In genomic region chr9:90038778-90039177, GRCh38 we compare ENCODE assay signal across 19 cellular contexts.
A peak's percentile ranks its signal among the peaks of the same experiment; 100 is the strongest.
DNase-seq lines count a peak whose midpoint lies in the region; ATAC-seq and FAIRE-seq lines count a peak whose summit lies in the region.
"Had no signal": no experiment of that assay in that cellular context is flagged by ENCODE, and none has a peak within 500 bp of the region (broad histone marks: within the 10 kb centered on the region; RNA-seq: fewer than 3 reads in every experiment).

No MANE protein-coding gene starts in this region.

- ATAC-seq in GM19035 (IDR thresholded peaks at IDR 0.05; ENCODE audit: unreplicated experiment) (no peak), HG03460 (IDR thresholded peaks at IDR 0.05; ENCODE audit: unreplicated experiment) (no peak)
- ATAC-seq: gastrocnemius medialis; HepG2; left colon; stimulated activated naive B cell treated with anti-CD40 and anti-IgM and Interleukin-4, amounts not matched to agents 10 μg/mL and 1 μg/mL and 100 μg/mL, for 72 hours had no signal

- peak; percentile 95 for DNase-seq in DMS153 treated with DMSO at 0.1 percent for 48 hours (lab: John Stamatoyannopoulos, UW; ENCODE audit: unreplicated experiment)
- DNase-seq in NCI-H1417 treated with DMSO at 0.1 percent for 48 hours (lab: John Stamatoyannopoulos, UW): peak; percentile 96
- DNase-seq in NCI-H345 (lab: John Stamatoyannopoulos, UW): peak; percentile 79
- DNase-seq in OCI-M2 (lab: John Stamatoyannopoulos, UW; ENCODE audit: unreplicated experiment): no peak
- DNase-seq in effector CD4-positive, alpha-beta T cell: no peak
- DNase-seq: activated CD4-positive, CD25-positive, alpha-beta regulatory T cell treated with anti-CD3 and anti-CD28 coated beads, Interleukin-2, amount 50 U/mL, for 72 hours; dorsolateral prefrontal cortex; erythroblast; gastrocnemius medialis; left colon; NK-92 treated with Interleukin-12 subunit alpha and Interleukin-12 subunit beta, amount 100 ng/mL, for 24 hours; SK-N-SH; stimulated activated naive B cell treated with anti-CD40 and anti-IgM and Interleukin-4, amounts not matched to agents 10 μg/mL and 1 μg/mL and 100 μg/mL, for 72 hours; T-helper 9 cell; thyroid gland had no signal

- peak; percentile 70 for FAIRE-seq in islet of Langerhans (lab: Jason Lieb, UNC)
- FAIRE-seq: HepG2 had no signal

Comparison
In these comparisons a context has a peak if more than half of its experiments do, and no peak if none do; other contexts are left out.
1. DNase-seq: peak in DMS153 treated with DMSO at 0.1 percent for 48 hours (single experiment), NCI-H1417 treated with DMSO at 0.1 percent for 48 hours (single experiment) and NCI-H345 (single experiment); none in OCI-M2 (single experiment) and effector CD4-positive, alpha-beta T cell (single experiment).